In genomic region chr19:51139299-51140018, GRCh38 we compare ENCODE assay signal across 1 cellular context.
A peak's percentile ranks its signal among the peaks of the same experiment; 100 is the strongest.
TF ChIP-seq lines count a peak whose summit lies in the region.

No MANE protein-coding gene starts in this region.

TF ChIP-seq in K562, 482 proteins besides CTCF, POLR2A, EP300 and RAD21:
- TF ChIP-seq KLF16 (IDR thresholded peaks at IDR 0.05) (peak; percentile 73; the same call in 1 of the 2 replicates), ZC3H11A (IDR thresholded peaks at IDR 0.05; ENCODE audit: low read depth, low read length) (no peak)
- TF ChIP-seq, protein P1, sequence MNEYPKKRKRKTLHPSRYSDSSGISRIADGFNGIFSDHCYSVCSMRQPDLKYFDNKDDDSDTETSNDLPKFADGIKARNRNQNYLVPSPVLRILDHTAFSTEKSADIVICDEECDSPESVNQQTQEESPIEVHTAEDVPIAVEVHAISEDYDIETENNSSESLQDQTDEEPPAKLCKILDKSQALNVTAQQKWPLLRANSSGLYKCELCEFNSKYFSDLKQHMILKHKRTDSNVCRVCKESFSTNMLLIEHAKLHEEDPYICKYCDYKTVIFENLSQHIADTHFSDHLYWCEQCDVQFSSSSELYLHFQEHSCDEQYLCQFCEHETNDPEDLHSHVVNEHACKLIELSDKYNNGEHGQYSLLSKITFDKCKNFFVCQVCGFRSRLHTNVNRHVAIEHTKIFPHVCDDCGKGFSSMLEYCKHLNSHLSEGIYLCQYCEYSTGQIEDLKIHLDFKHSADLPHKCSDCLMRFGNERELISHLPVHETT (CRISPR knock-in tag; conservative IDR thresholded peaks at IDR 0.05 in 1 of 2, IDR thresholded peaks at IDR 0.05 in 1 of 2) = 0 out of 4 replicates have a peak, but pooled peaks of 1 of the 2 experiments have one; percentile 43
